In the genomic region with DNA sequence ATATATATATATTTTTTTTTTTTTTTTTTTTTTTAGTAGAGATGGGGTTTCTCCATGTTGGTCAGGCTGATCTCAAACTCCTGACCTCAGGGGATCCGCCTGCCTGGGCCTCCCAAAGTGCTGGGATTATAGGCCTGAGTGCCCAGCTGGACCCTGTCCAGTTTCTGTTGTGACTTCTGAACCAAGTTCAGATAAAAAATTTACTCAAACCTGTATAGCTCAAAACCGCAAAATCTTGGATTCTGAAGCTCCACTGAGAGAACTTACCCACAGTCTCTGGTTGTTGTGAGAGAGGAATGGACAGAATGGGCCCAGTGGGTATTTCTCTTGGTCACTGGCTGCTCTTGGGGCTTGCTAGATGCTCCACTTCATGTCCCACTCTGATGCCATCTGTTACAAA, we compare ENCODE assay signal across 1 cellular context.
TF ChIP-seq lines count a peak whose summit lies in the region.

No MANE protein-coding gene starts in this region.

TF ChIP-seq in K562, 482 proteins besides CTCF, POLR2A, EP300 and RAD21 (continued from another document):
- no peak for TF ChIP-seq GTF3C2 (IDR thresholded peaks at IDR 0.05; ENCODE audit: borderline replicate concordance, extremely low read depth, insufficient read length)
- TF ChIP-seq ZFP1 (CRISPR knock-in tag; IDR thresholded peaks at IDR 0.05) = no peak
- no peak for TF ChIP-seq FUS (optimal IDR thresholded peaks at IDR 0.05; ENCODE audit: low read depth, low read length)
- no peak for TF ChIP-seq CREB1 (IDR thresholded peaks at IDR 0.05)
- no peak for TF ChIP-seq CREB1 (CRISPR knock-in tag; IDR thresholded peaks at IDR 0.05)
- TF ChIP-seq, protein P1, sequence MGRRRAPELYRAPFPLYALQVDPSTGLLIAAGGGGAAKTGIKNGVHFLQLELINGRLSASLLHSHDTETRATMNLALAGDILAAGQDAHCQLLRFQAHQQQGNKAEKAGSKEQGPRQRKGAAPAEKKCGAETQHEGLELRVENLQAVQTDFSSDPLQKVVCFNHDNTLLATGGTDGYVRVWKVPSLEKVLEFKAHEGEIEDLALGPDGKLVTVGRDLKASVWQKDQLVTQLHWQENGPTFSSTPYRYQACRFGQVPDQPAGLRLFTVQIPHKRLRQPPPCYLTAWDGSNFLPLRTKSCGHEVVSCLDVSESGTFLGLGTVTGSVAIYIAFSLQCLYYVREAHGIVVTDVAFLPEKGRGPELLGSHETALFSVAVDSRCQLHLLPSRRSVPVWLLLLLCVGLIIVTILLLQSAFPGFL (CRISPR knock-in tag; IDR thresholded peaks at IDR 0.05) = no peak
- TF ChIP-seq EGR1 (conservative IDR thresholded peaks at IDR 0.05) = no peak
- TF ChIP-seq CBX5 (IDR thresholded peaks at IDR 0.05; ENCODE audit: borderline replicate concordance, low read depth) = no peak
- TF ChIP-seq, protein P2, sequence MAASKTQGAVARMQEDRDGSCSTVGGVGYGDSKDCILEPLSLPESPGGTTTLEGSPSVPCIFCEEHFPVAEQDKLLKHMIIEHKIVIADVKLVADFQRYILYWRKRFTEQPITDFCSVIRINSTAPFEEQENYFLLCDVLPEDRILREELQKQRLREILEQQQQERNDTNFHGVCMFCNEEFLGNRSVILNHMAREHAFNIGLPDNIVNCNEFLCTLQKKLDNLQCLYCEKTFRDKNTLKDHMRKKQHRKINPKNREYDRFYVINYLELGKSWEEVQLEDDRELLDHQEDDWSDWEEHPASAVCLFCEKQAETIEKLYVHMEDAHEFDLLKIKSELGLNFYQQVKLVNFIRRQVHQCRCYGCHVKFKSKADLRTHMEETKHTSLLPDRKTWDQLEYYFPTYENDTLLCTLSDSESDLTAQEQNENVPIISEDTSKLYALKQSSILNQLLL (CRISPR knock-in tag; IDR thresholded peaks at IDR 0.05; ENCODE audit: borderline replicate concordance) = no peak
- TF ChIP-seq, protein P3, sequence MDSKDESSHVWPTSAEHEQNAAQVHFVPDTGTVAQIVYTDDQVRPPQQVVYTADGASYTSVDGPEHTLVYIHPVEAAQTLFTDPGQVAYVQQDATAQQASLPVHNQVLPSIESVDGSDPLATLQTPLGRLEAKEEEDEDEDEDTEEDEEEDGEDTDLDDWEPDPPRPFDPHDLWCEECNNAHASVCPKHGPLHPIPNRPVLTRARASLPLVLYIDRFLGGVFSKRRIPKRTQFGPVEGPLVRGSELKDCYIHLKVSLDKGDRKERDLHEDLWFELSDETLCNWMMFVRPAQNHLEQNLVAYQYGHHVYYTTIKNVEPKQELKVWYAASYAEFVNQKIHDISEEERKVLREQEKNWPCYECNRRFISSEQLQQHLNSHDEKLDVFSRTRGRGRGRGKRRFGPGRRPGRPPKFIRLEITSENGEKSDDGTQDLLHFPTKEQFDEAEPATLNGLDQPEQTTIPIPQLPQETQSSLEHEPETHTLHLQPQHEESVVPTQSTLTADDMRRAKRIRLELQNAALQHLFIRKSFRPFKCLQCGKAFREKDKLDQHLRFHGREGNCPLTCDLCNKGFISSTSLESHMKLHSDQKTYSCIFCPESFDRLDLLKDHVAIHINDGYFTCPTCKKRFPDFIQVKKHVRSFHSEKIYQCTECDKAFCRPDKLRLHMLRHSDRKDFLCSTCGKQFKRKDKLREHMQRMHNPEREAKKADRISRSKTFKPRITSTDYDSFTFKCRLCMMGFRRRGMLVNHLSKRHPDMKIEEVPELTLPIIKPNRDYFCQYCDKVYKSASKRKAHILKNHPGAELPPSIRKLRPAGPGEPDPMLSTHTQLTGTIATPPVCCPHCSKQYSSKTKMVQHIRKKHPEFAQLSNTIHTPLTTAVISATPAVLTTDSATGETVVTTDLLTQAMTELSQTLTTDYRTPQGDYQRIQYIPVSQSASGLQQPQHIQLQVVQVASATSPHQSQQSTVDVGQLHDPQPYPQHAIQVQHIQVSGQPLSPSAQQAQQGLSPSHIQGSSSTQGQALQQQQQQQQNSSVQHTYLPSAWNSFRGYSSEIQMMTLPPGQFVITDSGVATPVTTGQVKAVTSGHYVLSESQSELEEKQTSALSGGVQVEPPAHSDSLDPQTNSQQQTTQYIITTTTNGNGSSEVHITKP (IDR thresholded peaks at IDR 0.05; ENCODE audit: partially characterized antibody) = no peak
